ENCODE assay signal across 8 cellular contexts in the genomic region with DNA sequence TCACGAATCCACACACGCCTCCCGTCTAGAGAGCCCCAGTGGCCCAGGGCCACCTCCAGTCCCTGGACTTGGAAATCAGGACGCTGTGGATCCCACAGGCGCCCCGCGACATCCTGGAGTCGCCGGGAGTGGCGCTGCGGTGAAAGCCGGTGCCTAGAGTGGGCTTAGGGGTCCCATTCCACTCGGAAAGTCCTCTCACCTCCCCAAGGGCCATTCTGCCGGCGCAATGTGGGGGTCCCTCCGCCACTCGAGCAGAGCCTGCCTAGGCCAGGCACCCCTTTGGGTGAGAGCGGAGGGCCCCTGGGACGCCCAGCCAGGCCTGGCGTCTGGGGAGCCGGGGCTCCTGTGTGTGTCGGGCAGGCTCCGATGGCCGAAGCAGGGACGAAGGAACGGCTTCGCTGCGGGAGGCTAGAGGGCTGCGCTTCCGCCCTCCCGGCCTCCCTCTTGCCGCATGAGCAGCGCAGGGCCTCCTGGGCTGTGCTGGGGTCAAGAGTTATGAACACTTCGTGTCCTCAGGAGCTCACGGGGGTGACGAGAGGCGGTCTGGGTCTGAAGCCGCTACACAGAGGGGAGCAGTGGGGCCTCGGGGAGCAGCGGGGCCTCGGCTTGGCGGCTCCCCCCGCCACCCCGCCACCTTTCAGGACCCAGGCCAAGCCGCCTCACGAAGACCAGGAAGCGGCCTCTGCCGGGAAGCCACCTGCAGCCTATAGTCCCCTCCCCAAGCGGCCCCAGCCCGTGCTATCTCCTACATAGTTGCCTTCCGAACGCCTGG. TPM values are rescaled to one million over a fixed set of nuclear protein-coding genes. Genes with fewer than 3 reads are reported as not detected.
DNase-seq lines count a peak whose midpoint lies in the region; ATAC-seq, FAIRE-seq and TF ChIP-seq lines count a peak whose summit lies in the region.

No MANE protein-coding gene starts in this region.

- ATAC-seq in activated T-cell treated with anti-CD3 and anti-CD28 coated beads, Interleukin-2, amount 50 U/mL, for 4 hours, result peak; percentile 5 to 20
- peak; percentile 46 for ATAC-seq in IMR-90 (ENCODE audit: low read depth)
- ATAC-seq in thoracic aorta (ENCODE audit: insufficient number of reproducible peaks, low FRiP score, low read depth), result no peak

- H3K4me1 ChIP-seq in IMR-90 (ENCODE audit: control insufficient read depth, insufficient read depth, low read length), result peaks cover 6% of the 10 kb centered on the region; the same call in 1 of the 2 replicates
- peaks cover 0 to 9% of the 10 kb centered on the region in 2 donors for H3K4me1 ChIP-seq in kidney (ENCODE audit: control insufficient read depth in 1 of 2, insufficient read depth in 1 of 2, low read depth in 1 of 2, low read length in 2 of 2)
- H3K4me1 ChIP-seq in thoracic aorta (ENCODE audit: control insufficient read depth in 1 of 2, low read depth in 2 of 2), result peaks cover 12 to 33% of the 10 kb centered on the region in 2 donors

- H4K91ac ChIP-seq in IMR-90 (ENCODE audit: insufficient read depth, low read depth, low read length), result no peak overlapping the region

- peaks cover 59% of the 10 kb centered on the region for H3K27me3 Mint-ChIP-seq in activated T-cell treated with anti-CD3 and anti-CD28 coated beads, Interleukin-2, amount 50 U/mL, for 4 hours (ENCODE audit: low read depth)
- peaks cover 79% of the 10 kb centered on the region for H3K27me3 Mint-ChIP-seq in activated T-cell treated with anti-CD3 and anti-CD28 coated beads, Interleukin-2, amount 50 U/mL, for 24 hours

- no peak overlapping the region for H3K27ac Mint-ChIP-seq in activated T-cell treated with anti-CD3 and anti-CD28 coated beads, Interleukin-2, amount 50 U/mL, for 24 hours

- TF ChIP-seq RAD21 in IMR-90 (IDR thresholded peaks at IDR 0.05; ENCODE audit: low read length), result no peak

- H3K36me3 Mint-ChIP-seq in activated T-cell treated with anti-CD3 and anti-CD28 coated beads, Interleukin-2, amount 50 U/mL, for 4 hours (ENCODE audit: insufficient read depth), result no peaks in the 10 kb centered on the region
- no peaks in the 10 kb centered on the region for H3K36me3 Mint-ChIP-seq in activated T-cell treated with anti-CD3 and anti-CD28 coated beads, Interleukin-2, amount 50 U/mL, for 24 hours (ENCODE audit: low read depth)

- in situ Hi-C loops in IMR-90 (cut with MboI; ENCODE audit: low sequenced_read_pairs), result loop anchor here (10.0 kb wide), 1 partner anchor 1353 kb away; no protein-coding TSS in a partner anchor
- in situ Hi-C loops in ACHN (cut with HindIII; ENCODE audit: low pct_ligation_motif_present, low pct_unique_long_range_greater_than_20kb, low sequenced_read_pairs), result no loop called here

- no peaks in the 10 kb centered on the region for H3K9me1 ChIP-seq in IMR-90 (ENCODE audit: insufficient read depth, low read length)

- H4K8ac ChIP-seq in IMR-90 (ENCODE audit: low read depth in 2 of 2, low read length in 2 of 2), result no peak overlapping the region

- H2BK120ac ChIP-seq in IMR-90 (ENCODE audit: low read depth, low read length), result no peak overlapping the region

- peak overlapping the region; percentile 53 for H2AFZ ChIP-seq in IMR-90 (replicated peaks; ENCODE audit: low read length, poor library complexity)

- no peak overlapping the region for H3K23ac ChIP-seq in IMR-90 (ENCODE audit: low read depth, low read length)

- intact Hi-C loops in IMR-90 (cut with micrococcal nuclease), result no loop called here
- intact Hi-C loops in kidney (cut with DNase I), result no loop called here

- CTCF ChIA-PET in IMR-90 (lab: Yijun Ruan, JAX), result no interaction called here

- no peaks in the 10 kb centered on the region for H3K79me1 ChIP-seq in IMR-90 (ENCODE audit: low read depth in 1 of 2, low read length in 2 of 2)

- no peak for DNase-seq in activated T-cell treated with anti-CD3 and anti-CD28 coated beads, Interleukin-2, amount 50 U/mL, for 4 hours
- no peak for DNase-seq in activated T-cell treated with anti-CD3 and anti-CD28 coated beads, Interleukin-2, amount 50 U/mL, for 24 hours
- DNase-seq in IMR-90 (no peak), kidney (peak; percentile 72), thoracic aorta (ENCODE audit: low spot score) (no peak), NCI-H446 treated with DMSO at 0.1 percent for 48 hours (lab: John Stamatoyannopoulos, UW) (no peak), ACHN (no peak), NCI-H2171 treated with DMSO at 0.1 percent for 48 hours (lab: John Stamatoyannopoulos, UW) (no peak)

- no peaks in the 10 kb centered on the region for H3K9me3 Mint-ChIP-seq in activated T-cell treated with anti-CD3 and anti-CD28 coated beads, Interleukin-2, amount 50 U/mL, for 4 hours
- H3K9me3 Mint-ChIP-seq in activated T-cell treated with anti-CD3 and anti-CD28 coated beads, Interleukin-2, amount 50 U/mL, for 24 hours, result no peaks in the 10 kb centered on the region

- POLR2A ChIA-PET in IMR-90 (lab: Charles Lee; ENCODE audit: unreplicated experiment), result no interaction called here

- no peak overlapping the region for H3K4me3 Mint-ChIP-seq in activated T-cell treated with anti-CD3 and anti-CD28 coated beads, Interleukin-2, amount 50 U/mL, for 4 hours
- no peak overlapping the region for H3K4me3 Mint-ChIP-seq in activated T-cell treated with anti-CD3 and anti-CD28 coated beads, Interleukin-2, amount 50 U/mL, for 24 hours

- no TSS peak for BruUV-seq in IMR-90 (replicated peaks; lab: Mats Ljungman, UMichigan)

- FAIRE-seq in kidney (lab: Jason Lieb, UNC), result no peak

- 9% methylated on average over 23 of the region's 52 CpGs; no CpG with 5 or more reads in 1 of the 2 experiments for WGBS in IMR-90 (ENCODE audit: extremely low coverage in 2 of 2, insufficient read length in 1 of 2), 2 experiments

- no peak overlapping the region for H2BK5ac ChIP-seq in IMR-90 (ENCODE audit: low read depth, low read length, poor library complexity, severe bottlenecking)

- no peak overlapping the region for H2AK9ac ChIP-seq in IMR-90 (replicated peaks; ENCODE audit: low read depth, low read length, poor library complexity)

- H3K14ac ChIP-seq in IMR-90 (replicated peaks; ENCODE audit: low read depth, low read length), result no peak overlapping the region

- H3K4me3 ChIP-seq in IMR-90 (ENCODE audit: insufficient read depth, low read depth, low read length), result no peak overlapping the region
- H3K4me3 ChIP-seq in kidney (ENCODE audit: low read length in 2 of 2), result no peak overlapping the region
- H3K4me3 ChIP-seq in thoracic aorta, result peak overlapping the region; percentile 55

- no peaks in the 10 kb centered on the region for H3K36me3 ChIP-seq in IMR-90 (ENCODE audit: control insufficient read depth, insufficient read depth, low read length)
- H3K36me3 ChIP-seq in kidney (ENCODE audit: control insufficient read depth in 1 of 2, insufficient read depth in 2 of 2, low read length in 2 of 2), result no peaks in the 10 kb centered on the region
- no peaks in the 10 kb centered on the region for H3K36me3 ChIP-seq in thoracic aorta

- H3K27ac ChIP-seq in IMR-90 (ENCODE audit: insufficient read depth, low read length), result no peak overlapping the region
- no peak overlapping the region for H3K27ac ChIP-seq in kidney (ENCODE audit: low read depth in 2 of 2, low read length in 2 of 2)
- H3K27ac ChIP-seq in thoracic aorta, result no peak overlapping the region

- no peak overlapping the region for H3K56ac ChIP-seq in IMR-90 (ENCODE audit: extremely low read depth, insufficient read depth, low read length)

- H3K4me1 Mint-ChIP-seq in activated T-cell treated with anti-CD3 and anti-CD28 coated beads, Interleukin-2, amount 50 U/mL, for 4 hours (ENCODE audit: low read depth), result peaks cover 22% of the 10 kb centered on the region
- peaks cover 25% of the 10 kb centered on the region for H3K4me1 Mint-ChIP-seq in activated T-cell treated with anti-CD3 and anti-CD28 coated beads, Interleukin-2, amount 50 U/mL, for 24 hours (ENCODE audit: low read depth)

- TF ChIP-seq POLR2A in IMR-90 (IDR thresholded peaks at IDR 0.05; ENCODE audit: low read depth, low read length), result no peak

- H4K5ac ChIP-seq in IMR-90 (ENCODE audit: low read depth, low read length), result no peak overlapping the region

- peaks cover 59% of the 10 kb centered on the region for H3K27me3 ChIP-seq in IMR-90 (ENCODE audit: control insufficient read depth, insufficient read depth, low read length)
- H3K27me3 ChIP-seq in thoracic aorta (replicated peaks; ENCODE audit: insufficient read depth), result peaks cover 28% of the 10 kb centered on the region

- H3K9me3 ChIP-seq in IMR-90 (ENCODE audit: control insufficient read depth, insufficient read depth, low read length), result no peaks in the 10 kb centered on the region
- no peaks in the 10 kb centered on the region for H3K9me3 ChIP-seq in kidney (ENCODE audit: control insufficient read depth in 1 of 2, low read length in 2 of 2)
- H3K9me3 ChIP-seq in thoracic aorta, result no peaks in the 10 kb centered on the region

- no peak for TF ChIP-seq CTCF in IMR-90 (conservative IDR thresholded peaks at IDR 0.05; ENCODE audit: low read depth, low read length)
- TF ChIP-seq CTCF in kidney (IDR thresholded peaks at IDR 0.05; ENCODE audit: borderline replicate concordance, extremely low read depth, insufficient read depth), result no peak
- TF ChIP-seq CTCF in thoracic aorta (IDR thresholded peaks at IDR 0.05), result peak; percentile 5

- H3K9ac ChIP-seq in IMR-90 (ENCODE audit: low read depth, low read length) (no peak overlapping the region), kidney (ENCODE audit: low read length in 2 of 2) (no peak overlapping the region)

- no peak overlapping the region for H2BK15ac ChIP-seq in IMR-90 (ENCODE audit: low read depth, low read length)

- dilution Hi-C loops in IMR-90 (cut with HindIII; ENCODE audit: low sequenced_read_pairs, unreplicated experiment), result no loop called here

- no peak overlapping the region for H3K18ac ChIP-seq in IMR-90 (ENCODE audit: low read depth, low read length)

- H4K20me1 ChIP-seq in IMR-90 (ENCODE audit: insufficient read depth, low read length), result no peaks in the 10 kb centered on the region

- H2AK5ac ChIP-seq in IMR-90 (ENCODE audit: low read depth, low read length), result no peak overlapping the region

- no peak overlapping the region for H3K4ac ChIP-seq in IMR-90 (ENCODE audit: low read depth, low read length)

- no peak overlapping the region for H2BK20ac ChIP-seq in IMR-90 (ENCODE audit: low read depth, low read length)

- H3K4me2 ChIP-seq in IMR-90 (ENCODE audit: low read depth, low read length), result peak overlapping the region; percentile 64; the same call in 1 of the 2 replicates

RNA-seq across cellular contexts. Expression of a gene that starts 13.6 kb away (rescaled TPM):
- total RNA-seq in activated T-cell treated with anti-CD3 and anti-CD28 coated beads, Interleukin-2, amount 50 U/mL, for 4 hours, result not detected
- total RNA-seq in IMR-90 (2012; rRNA removed) (not detected in 2 replicates), kidney (not detected), thoracic aorta (not detected)
- polyA plus RNA-seq in IMR-90 (2012; rRNA removed) (not detected in 2 replicates), kidney (ENCODE audit: insufficient read depth, low read depth, low replicate concordance) (not detected)
- not detected in 2 replicates for polyA plus RNA-seq in IMR-90 (2012; cell fraction: cytosol; rRNA removed)
- not detected in 2 replicates for polyA plus RNA-seq in IMR-90 (2012; cell fraction: nucleus; rRNA removed; ENCODE audit: low replicate concordance)
